10 cellular contexts compared by ENCODE assay signal in the genomic region with DNA sequence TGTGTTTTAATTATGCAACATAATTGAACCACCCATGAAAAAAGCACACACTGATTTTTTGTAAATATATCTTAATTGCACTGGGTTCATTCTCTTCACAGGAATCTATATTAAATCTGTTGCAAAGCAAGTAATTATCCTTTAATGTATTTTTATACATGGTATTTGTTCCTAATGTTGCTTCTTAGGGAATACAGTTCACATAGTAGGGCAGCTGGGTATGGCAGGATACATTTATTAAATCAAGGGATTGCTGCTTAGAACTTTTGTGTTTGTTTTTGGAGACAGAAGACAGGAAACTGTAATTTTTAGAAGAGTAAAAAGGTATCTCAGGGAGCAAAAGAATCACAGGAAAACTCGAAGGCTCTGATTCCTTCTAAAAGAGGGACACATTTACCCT. TPM values are rescaled to one million over a fixed set of nuclear protein-coding genes. Genes with fewer than 3 reads are reported as not detected.
A peak's percentile ranks its signal among the peaks of the same experiment; 100 is the strongest.
DNase-seq lines count a peak whose midpoint lies in the region; ATAC-seq and TF ChIP-seq lines count a peak whose summit lies in the region.
"Had no signal": no experiment of that assay in that cellular context is flagged by ENCODE, and none has a peak within 500 bp of the region (broad histone marks: within the 10 kb centered on the region; RNA-seq: fewer than 3 reads in every experiment).

No MANE protein-coding gene starts in this region.

- no peak for DNase-seq in right atrium auricular region (ENCODE audit: low spot score)
- no peak for DNase-seq in Right ventricle myocardium superior
- DNase-seq in mesenteric fat pad (ENCODE audit: low spot score), result no peak
- DNase-seq in NCI-H1105 (lab: John Stamatoyannopoulos, UW), result no peak
- DNase-seq: activated CD8-positive, alpha-beta memory T cell treated with anti-CD3 and anti-CD28 coated beads for 24 hours had no signal

- H3K27ac Mint-ChIP-seq in brain, result peak overlapping the region; percentile 80 to 99 (median 97)

- H3K9me3 Mint-ChIP-seq in brain, result no peaks in the 10 kb centered on the region

- H3K36me3 Mint-ChIP-seq in brain, result peaks cover 11% of the 10 kb centered on the region

- ATAC-seq in Right ventricle myocardium superior (ENCODE audit: poor library complexity) (no peak), GM21423 (IDR thresholded peaks at IDR 0.05; ENCODE audit: unreplicated experiment) (no peak), GM19351 (IDR thresholded peaks at IDR 0.05; ENCODE audit: unreplicated experiment) (no peak)

- no peaks in the 10 kb centered on the region for H3K27me3 ChIP-seq in right atrium auricular region
- no peaks in the 10 kb centered on the region for H3K27me3 ChIP-seq in mononuclear cell (ENCODE audit: insufficient read depth, low read length)

- intact Hi-C loops in Right ventricle myocardium superior (cut with DNase I), result no loop called here

- peak overlapping the region; percentile 97 to 98 for H3K27ac ChIP-seq in right atrium auricular region

- peaks cover 0 to 16% of the 10 kb centered on the region in 2 donors for H3K4me1 ChIP-seq in right atrium auricular region
- H3K4me1 ChIP-seq in mononuclear cell (ENCODE audit: insufficient read depth, low read length), result peaks cover 25% of the 10 kb centered on the region

- H3K4me3 ChIP-seq in right atrium auricular region, result peak overlapping the region in 1 of 2 donors; percentile 88
- H3K4me3 ChIP-seq in mononuclear cell (ENCODE audit: low read length), result peak overlapping the region; percentile 97

- no peaks in the 10 kb centered on the region for H3K36me3 ChIP-seq in right atrium auricular region

- TF ChIP-seq CTCF in right atrium auricular region (IDR thresholded peaks at IDR 0.05) (no peak), brain (conservative IDR thresholded peaks at IDR 0.05) (no peak)

- peaks cover 29% of the 10 kb centered on the region for H3K4me1 Mint-ChIP-seq in brain

- no peaks in the 10 kb centered on the region for H3K9me3 ChIP-seq in right atrium auricular region
- H3K9me3 ChIP-seq in mononuclear cell (ENCODE audit: low read depth, low read length), result no peaks in the 10 kb centered on the region

- H3K4me3 Mint-ChIP-seq in brain, result peak overlapping the region; percentile 83 to 98 (median 94)

- peaks cover 14% of the 10 kb centered on the region for H3K27me3 Mint-ChIP-seq in brain

RNA-seq across cellular contexts. Expression of a gene that starts 1.0 kb away (rescaled TPM):
- total RNA-seq in right atrium auricular region (10 to 100 TPM in 1 of 2 donors, 1 to 10 TPM in 1; 9.0 to 11.3 TPM), Right ventricle myocardium superior (11.8 TPM), mononuclear cell (4.2 TPM), mesenteric fat pad (9.5 TPM)
- polyA plus RNA-seq in brain (ENCODE audit: insufficient read depth, low read depth, low replicate concordance), result 6.4 TPM

RNA-seq across cellular contexts. Expression of a gene that starts 18.9 kb away (rescaled TPM):
- not detected for total RNA-seq in right atrium auricular region
- 0.05 TPM for total RNA-seq in Right ventricle myocardium superior
- polyA plus RNA-seq in brain (ENCODE audit: insufficient read depth, low read depth, low replicate concordance), result not detected
- 0.10 TPM for total RNA-seq in mononuclear cell
- 0.13 TPM for total RNA-seq in mesenteric fat pad
- total RNA-seq: myocyte had no signal

RNA-seq across cellular contexts. Expression of a gene that starts 48.5 kb away (rescaled TPM):
- total RNA-seq in right atrium auricular region (1 to 10 TPM in 1 of 2 donors, under 1 TPM in 1; 0.86 to 1.6 TPM), Right ventricle myocardium superior (1.1 TPM), mononuclear cell (not detected), mesenteric fat pad (0.10 TPM)
- 25.3 TPM for polyA plus RNA-seq in brain (ENCODE audit: insufficient read depth, low read depth, low replicate concordance)
